In the genomic region with DNA sequence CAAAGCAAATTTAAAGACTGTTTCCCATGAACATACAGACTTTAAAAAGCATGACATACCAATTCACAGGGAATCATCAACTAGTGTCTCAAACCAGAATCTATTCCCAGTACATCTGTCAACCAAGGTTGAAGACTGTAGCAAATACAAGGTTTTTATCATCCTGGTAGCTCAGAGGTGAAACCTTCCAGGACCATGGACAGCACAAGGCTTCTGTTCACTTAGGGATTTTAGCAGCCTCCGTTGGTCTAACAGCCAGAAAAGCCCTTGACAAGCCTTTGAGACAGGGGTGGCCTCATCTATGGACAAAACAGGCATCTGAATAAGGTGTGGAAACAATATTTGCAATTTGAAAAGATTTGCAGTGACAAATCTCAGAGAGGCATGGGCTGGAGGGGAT, we compare ENCODE assay signal across 1 cellular context.
TF ChIP-seq lines count a peak whose summit lies in the region.

No MANE protein-coding gene starts in this region.

TF ChIP-seq in GM23338, 12 proteins besides CTCF, POLR2A, EP300 and RAD21 (continued from another document):
- TF ChIP-seq, protein P1, sequence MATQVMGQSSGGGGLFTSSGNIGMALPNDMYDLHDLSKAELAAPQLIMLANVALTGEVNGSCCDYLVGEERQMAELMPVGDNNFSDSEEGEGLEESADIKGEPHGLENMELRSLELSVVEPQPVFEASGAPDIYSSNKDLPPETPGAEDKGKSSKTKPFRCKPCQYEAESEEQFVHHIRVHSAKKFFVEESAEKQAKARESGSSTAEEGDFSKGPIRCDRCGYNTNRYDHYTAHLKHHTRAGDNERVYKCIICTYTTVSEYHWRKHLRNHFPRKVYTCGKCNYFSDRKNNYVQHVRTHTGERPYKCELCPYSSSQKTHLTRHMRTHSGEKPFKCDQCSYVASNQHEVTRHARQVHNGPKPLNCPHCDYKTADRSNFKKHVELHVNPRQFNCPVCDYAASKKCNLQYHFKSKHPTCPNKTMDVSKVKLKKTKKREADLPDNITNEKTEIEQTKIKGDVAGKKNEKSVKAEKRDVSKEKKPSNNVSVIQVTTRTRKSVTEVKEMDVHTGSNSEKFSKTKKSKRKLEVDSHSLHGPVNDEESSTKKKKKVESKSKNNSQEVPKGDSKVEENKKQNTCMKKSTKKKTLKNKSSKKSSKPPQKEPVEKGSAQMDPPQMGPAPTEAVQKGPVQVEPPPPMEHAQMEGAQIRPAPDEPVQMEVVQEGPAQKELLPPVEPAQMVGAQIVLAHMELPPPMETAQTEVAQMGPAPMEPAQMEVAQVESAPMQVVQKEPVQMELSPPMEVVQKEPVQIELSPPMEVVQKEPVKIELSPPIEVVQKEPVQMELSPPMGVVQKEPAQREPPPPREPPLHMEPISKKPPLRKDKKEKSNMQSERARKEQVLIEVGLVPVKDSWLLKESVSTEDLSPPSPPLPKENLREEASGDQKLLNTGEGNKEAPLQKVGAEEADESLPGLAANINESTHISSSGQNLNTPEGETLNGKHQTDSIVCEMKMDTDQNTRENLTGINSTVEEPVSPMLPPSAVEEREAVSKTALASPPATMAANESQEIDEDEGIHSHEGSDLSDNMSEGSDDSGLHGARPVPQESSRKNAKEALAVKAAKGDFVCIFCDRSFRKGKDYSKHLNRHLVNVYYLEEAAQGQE (IDR thresholded peaks at IDR 0.05; ENCODE audit: unreplicated experiment) = peak; percentile 92
- no peak for TF ChIP-seq EZH2 (IDR thresholded peaks at IDR 0.05; ENCODE audit: low read depth, unreplicated experiment)
